ENCODE assay signal across 8 cellular contexts in genomic region chr4:41257257-41257900, GRCh38. TPM values are rescaled to one million over a fixed set of nuclear protein-coding genes. Genes with fewer than 3 reads are reported as not detected.
DNase-seq lines count a peak whose midpoint lies in the region; ATAC-seq, FAIRE-seq and TF ChIP-seq lines count a peak whose summit lies in the region.

No MANE protein-coding gene starts in this region.

- H3K79me2 ChIP-seq in GM12878 (ENCODE audit: control insufficient read depth, insufficient read depth, low read length), result no peaks in the 10 kb centered on the region

- H3K27me3 ChIP-seq in GM12878 (replicated peaks in 1 of 2; ENCODE audit: control insufficient read depth in 2 of 2, insufficient read depth in 2 of 2, low read length in 1 of 2) (peaks cover 1 to 11% of the 10 kb centered on the region in 2 experiments), gastrocnemius medialis (peaks cover 20 to 29% (median 21%) of the 10 kb centered on the region in 3 donors)

- BruUV-seq in GM12878 (replicated peaks; lab: Mats Ljungman, UMichigan), result no TSS peak

- peak overlapping the region; percentile 62 for H3K4me3 Mint-ChIP-seq in activated CD4-positive, alpha-beta memory T cell treated with anti-CD3 and anti-CD28 coated beads for 36 hours
- no peak overlapping the region for H3K4me3 Mint-ChIP-seq in activated CD4-positive, alpha-beta memory T cell treated with anti-CD3 and anti-CD28 coated beads, Interleukin-2, amount 10 ng/mL, durations not matched to agents 7 days and 5 days

- RAD21 ChIA-PET in GM12878 (lab: Charles Lee; ENCODE audit: unreplicated experiment), result no interaction called here

- H3K27ac ChIP-seq in GM12878 (ENCODE audit: control insufficient read depth, insufficient read depth), result no peak overlapping the region
- H3K27ac ChIP-seq in gastrocnemius medialis, result no peak overlapping the region

- H3K9me3 Mint-ChIP-seq in activated CD4-positive, alpha-beta memory T cell treated with anti-CD3 and anti-CD28 coated beads for 36 hours, result no peaks in the 10 kb centered on the region
- no peaks in the 10 kb centered on the region for H3K9me3 Mint-ChIP-seq in activated CD4-positive, alpha-beta memory T cell treated with anti-CD3 and anti-CD28 coated beads, Interleukin-2, amount 10 ng/mL, durations not matched to agents 7 days and 5 days

- no peaks in the 10 kb centered on the region for H4K20me1 ChIP-seq in GM12878 (ENCODE audit: control insufficient read depth, insufficient read depth)

- in situ Hi-C loops in GM12878 (cut with MboI), result no loop called here
- in situ Hi-C loops in gastrocnemius medialis (cut with MboI; ENCODE audit: low sequenced_read_pairs in 4 of 4), result no loop called here

- no peak for TF ChIP-seq EP300 in GM12878 (IDR thresholded peaks at IDR 0.05; ENCODE audit: borderline replicate concordance in 1 of 2, control insufficient read depth in 1 of 2, low read depth in 2 of 2, low read length in 2 of 2)

- H3K36me3 ChIP-seq in GM12878 (ENCODE audit: control insufficient read depth in 2 of 2, insufficient read depth in 2 of 2, low read length in 1 of 2) (no peaks in the 10 kb centered on the region), gastrocnemius medialis (no peaks in the 10 kb centered on the region)

- TF ChIP-seq CTCF in GM12878 (IDR thresholded peaks at IDR 0.05 in 2 of 3, conservative IDR thresholded peaks at IDR 0.05 in 1 of 3; ENCODE audit: control insufficient read depth in 2 of 3, extremely low read depth in 1 of 3, insufficient read depth in 1 of 3, low read depth in 3 of 3, low read length in 3 of 3) (no peak), gastrocnemius medialis (IDR thresholded peaks at IDR 0.05 in 4 of 5, conservative IDR thresholded peaks at IDR 0.05 in 1 of 5) (no peak)

- peaks cover 10% of the 10 kb centered on the region for H3K4me1 Mint-ChIP-seq in activated CD4-positive, alpha-beta memory T cell treated with anti-CD3 and anti-CD28 coated beads for 36 hours (ENCODE audit: low read depth)
- peaks cover 6% of the 10 kb centered on the region for H3K4me1 Mint-ChIP-seq in activated CD4-positive, alpha-beta memory T cell treated with anti-CD3 and anti-CD28 coated beads, Interleukin-2, amount 10 ng/mL, durations not matched to agents 7 days and 5 days

- SMC1A ChIA-PET in GM12878 (lab: Charles Lee; ENCODE audit: uncharacterized antibody, unreplicated experiment), result no interaction called here

- peaks cover 3% of the 10 kb centered on the region; the same call in 1 of the 2 replicates for H3K4me1 ChIP-seq in GM12878 (ENCODE audit: control insufficient read depth, insufficient read depth, low read length)
- peaks cover 5 to 9% of the 10 kb centered on the region in 2 donors for H3K4me1 ChIP-seq in gastrocnemius medialis

- POLR2A ChIA-PET in activated CD4-positive, alpha-beta memory T cell treated with anti-CD3 and anti-CD28 coated beads for 36 hours (lab: Charles Lee), result interaction anchor here (0.5 kb wide), 1 partner anchor 1050 kb away, joined by 3 read pairs; no protein-coding TSS in a partner anchor
- POLR2A ChIA-PET in activated CD4-positive, alpha-beta memory T cell treated with anti-CD3 and anti-CD28 coated beads, Interleukin-2, amount 10 ng/mL, durations not matched to agents 7 days and 5 days (lab: Charles Lee), result no interaction called here
- POLR2A ChIA-PET in GM12878 (lab: Charles Lee), result interaction anchor here (0.5 kb wide), 1 partner anchor 19 kb away, joined by 4 read pairs; no protein-coding TSS in a partner anchor

- CTCF ChIA-PET in activated CD4-positive, alpha-beta memory T cell treated with anti-CD3 and anti-CD28 coated beads for 36 hours (lab: Charles Lee), result interaction anchor here (1.7 kb wide), 1 partner anchor 404 kb away, joined by 4 read pairs; no protein-coding TSS in a partner anchor
- CTCF ChIA-PET in activated CD4-positive, alpha-beta memory T cell treated with anti-CD3 and anti-CD28 coated beads, Interleukin-2, amount 10 ng/mL, durations not matched to agents 7 days and 5 days (lab: Charles Lee), result interaction anchor here (1.3 kb wide), 1 partner anchor 24 kb away, joined by 4 read pairs; no protein-coding TSS in a partner anchor
- CTCF ChIA-PET in GM12878 (lab: Yijun Ruan, JAX), result interaction anchor here (1.3 to 3.1 kb wide), 2 partner anchors 23 to 329 kb away, joined by 3 to 22 read pairs; no protein-coding TSS in a partner anchor

- no peak for FAIRE-seq in GM12878 (lab: Jason Lieb, UNC)

- WGBS in GM12878 (ENCODE audit: insufficient coverage, insufficient replicate concordance, low lambda C conversion rate, missing lambda C conversion rate), result 1% methylated on average over 44 of the region's 69 CpGs

- intact Hi-C loops in activated CD4-positive, alpha-beta memory T cell treated with anti-CD3 and anti-CD28 coated beads for 36 hours (cut with micrococcal nuclease), result no loop called here
- intact Hi-C loops in GM12878 (cut with micrococcal nuclease; ENCODE audit: unreplicated experiment), result no loop called here
- intact Hi-C loops in gastrocnemius medialis (cut with DNase I; ENCODE audit: low total_unique reads), result no loop called here

- peak overlapping the region; percentile 67 for H3K4me3 ChIP-seq in GM12878
- peak overlapping the region; percentile 96 for H3K4me3 ChIP-seq in iPS-11a (ENCODE audit: low read depth, low read length)
- peak overlapping the region; percentile 46 to 71 (median 52) for H3K4me3 ChIP-seq in gastrocnemius medialis

- peak; percentile 77 for ATAC-seq in HG03045 (IDR thresholded peaks at IDR 0.05; ENCODE audit: unreplicated experiment)
- ATAC-seq in GM12878, result peak; percentile 63
- peak; percentile 56 to 74 for ATAC-seq in gastrocnemius medialis
- ATAC-seq in HG02840 (IDR thresholded peaks at IDR 0.05; ENCODE audit: low FRiP score, unreplicated experiment), result no peak

- TF ChIP-seq POLR2A in GM12878 (IDR thresholded peaks at IDR 0.05; ENCODE audit: low read depth, low read length) (no peak; the same call in 1 of the 2 replicates), gastrocnemius medialis (IDR thresholded peaks at IDR 0.05) (no peak)

- H3K36me3 Mint-ChIP-seq in activated CD4-positive, alpha-beta memory T cell treated with anti-CD3 and anti-CD28 coated beads for 36 hours, result no peaks in the 10 kb centered on the region
- no peaks in the 10 kb centered on the region for H3K36me3 Mint-ChIP-seq in activated CD4-positive, alpha-beta memory T cell treated with anti-CD3 and anti-CD28 coated beads, Interleukin-2, amount 10 ng/mL, durations not matched to agents 7 days and 5 days (ENCODE audit: low read depth)

- peak overlapping the region; percentile 68 for H2AFZ ChIP-seq in GM12878 (ENCODE audit: control insufficient read depth, low read depth, low read length)

- peak overlapping the region; percentile 58; the same call in 1 of the 2 replicates for H3K9ac ChIP-seq in GM12878 (ENCODE audit: control insufficient read depth, insufficient read depth, low read length)

- H3K27ac Mint-ChIP-seq in activated CD4-positive, alpha-beta memory T cell treated with anti-CD3 and anti-CD28 coated beads for 36 hours, result no peak overlapping the region
- H3K27ac Mint-ChIP-seq in activated CD4-positive, alpha-beta memory T cell treated with anti-CD3 and anti-CD28 coated beads, Interleukin-2, amount 10 ng/mL, durations not matched to agents 7 days and 5 days, result no peak overlapping the region

- TF ChIP-seq RAD21 in GM12878 (IDR thresholded peaks at IDR 0.05; ENCODE audit: insufficient read depth, low read depth, low read length), result no peak

- no peaks in the 10 kb centered on the region for H3K9me3 ChIP-seq in GM12878 (replicated peaks; ENCODE audit: control insufficient read depth, insufficient read depth, low read length)
- H3K9me3 ChIP-seq in gastrocnemius medialis, result no peaks in the 10 kb centered on the region

- peak overlapping the region; percentile 52 for H3K4me2 ChIP-seq in GM12878 (ENCODE audit: control insufficient read depth, insufficient read depth)

- peaks cover 35% of the 10 kb centered on the region for H3K27me3 Mint-ChIP-seq in activated CD4-positive, alpha-beta memory T cell treated with anti-CD3 and anti-CD28 coated beads for 36 hours
- H3K27me3 Mint-ChIP-seq in activated CD4-positive, alpha-beta memory T cell treated with anti-CD3 and anti-CD28 coated beads, Interleukin-2, amount 10 ng/mL, durations not matched to agents 7 days and 5 days, result peaks cover 36% of the 10 kb centered on the region

- DNase-seq in activated CD4-positive, alpha-beta memory T cell treated with anti-CD3 and anti-CD28 coated beads for 36 hours, result peak; percentile 46
- no peak for DNase-seq in activated CD4-positive, alpha-beta memory T cell treated with anti-CD3 and anti-CD28 coated beads, Interleukin-2, amount 10 ng/mL, durations not matched to agents 7 days and 5 days
- peak; percentile 95 for DNase-seq in NCI-H748 (lab: John Stamatoyannopoulos, UW; ENCODE audit: unreplicated experiment)
- no peak for DNase-seq in GM12878 (ENCODE audit: low read depth, low spot score)
- peak; percentile 2 to 26 for DNase-seq in gastrocnemius medialis

RNA-seq across cellular contexts. Expression of gene UCHL1, which starts 0.7 kb away (rescaled TPM):
- 1 to 10 TPM in 1 of 2 experiments, under 1 TPM in 1; 0.99 to 1.1 TPM for total RNA-seq in activated CD4-positive, alpha-beta memory T cell treated with anti-CD3 and anti-CD28 coated beads for 36 hours
- total RNA-seq in activated CD4-positive, alpha-beta memory T cell treated with anti-CD3 and anti-CD28 coated beads, Interleukin-2, amount 10 ng/mL, durations not matched to agents 7 days and 5 days, result not detected
- total RNA-seq in GM12878 (2013; cell fraction: nucleolus; rRNA removed), result not detected in 2 replicates
- total RNA-seq in GM12878 (2014; rRNA removed) (138 and 149 TPM in 2 replicates), GM12878 (2014; rRNA removed; fragmentation: Illumina TruSeq; extraction: Trizol) (104 and 111 TPM in 2 replicates), GM12878 (2021) (102 and 107 TPM in 2 replicates), gastrocnemius medialis (100 to 1,000 TPM in 2 of 4 donors, 10 to 100 TPM in 2; 24.8 to 176 (median 71.0) TPM)
- 49.9 TPM for polyA plus RNA-seq in GM12878 (2011; ENCODE audit: low read depth)
- polyA plus RNA-seq in GM12878 (2011; rRNA removed) (0.14 and 0.29 TPM in 2 replicates), GM12878 (2014; fragmentation: Illumina TruSeq; extraction: Trizol) (130 and 178 TPM in 2 replicates), GM12878 (2014; fragmentation: Nextera tagmentation; extraction: Ambion mirVana) (10 to 100 TPM; 41.2 to 84.3 TPM), GM12878 (2014; rRNA removed) (142 and 153 TPM in 2 replicates), GM12878 (2016; fragmentation: Nextera tagmentation; extraction: Ambion mirVana) (100 to 1,000 TPM; 169 to 175 TPM)
- 0.40 and 0.55 TPM in 2 replicates for polyA plus RNA-seq in GM12878 (2011; cell fraction: cytosol; rRNA removed)
- 0.29 and 0.37 TPM in 2 replicates for polyA plus RNA-seq in GM12878 (2011; cell fraction: nucleus; rRNA removed)
- 31.9 and 46.9 TPM in 2 replicates for polyA plus RNA-seq in GM12878 (2012)
- polyA minus RNA-seq in GM12878 (2011; rRNA and poly(A)+ RNA removed), result not detected in 2 replicates
- polyA minus RNA-seq in GM12878 (2011; cell fraction: cytosol; rRNA and poly(A)+ RNA removed), result not detected in 2 replicates
- not detected in 2 replicates for polyA minus RNA-seq in GM12878 (2011; cell fraction: nucleus; rRNA and poly(A)+ RNA removed)

RNA-seq across cellular contexts. Expression of gene APBB2, which starts 43.0 kb away (rescaled TPM):
- 1 to 10 TPM; 1.5 to 1.7 TPM for total RNA-seq in activated CD4-positive, alpha-beta memory T cell treated with anti-CD3 and anti-CD28 coated beads for 36 hours
- total RNA-seq in activated CD4-positive, alpha-beta memory T cell treated with anti-CD3 and anti-CD28 coated beads, Interleukin-2, amount 10 ng/mL, durations not matched to agents 7 days and 5 days, result 1 to 10 TPM in 1 of 2 experiments, under 1 TPM in 1; 0.75 to 1.3 TPM
- total RNA-seq in GM12878 (2013; cell fraction: nucleolus; rRNA removed), result 108 and 115 TPM in 2 replicates
- total RNA-seq in GM12878 (2014; rRNA removed) (22.2 and 23.1 TPM in 2 replicates), GM12878 (2014; rRNA removed; fragmentation: Illumina TruSeq; extraction: Trizol) (17.5 and 19.7 TPM in 2 replicates), GM12878 (2021) (24.6 and 24.8 TPM in 2 replicates), gastrocnemius medialis (10 to 100 TPM; 14.3 to 20.5 (median 14.5) TPM)
- polyA plus RNA-seq in GM12878 (2011; ENCODE audit: low read depth), result 4.4 TPM
- polyA plus RNA-seq in GM12878 (2011; rRNA removed) (12.1 and 18.8 TPM in 2 replicates), GM12878 (2014; fragmentation: Illumina TruSeq; extraction: Trizol) (19.8 and 23.3 TPM in 2 replicates), GM12878 (2014; fragmentation: Nextera tagmentation; extraction: Ambion mirVana) (1 to 10 TPM; 2.7 to 3.1 TPM), GM12878 (2014; rRNA removed) (10.6 and 12.5 TPM in 2 replicates), GM12878 (2016; fragmentation: Nextera tagmentation; extraction: Ambion mirVana) (10 to 100 TPM; 15.9 to 19.3 TPM)
- 15.4 and 20.5 TPM in 2 replicates for polyA plus RNA-seq in GM12878 (2011; cell fraction: cytosol; rRNA removed)
- polyA plus RNA-seq in GM12878 (2011; cell fraction: nucleus; rRNA removed), result 18.9 and 19.3 TPM in 2 replicates
- 7.5 and 9.0 TPM in 2 replicates for polyA plus RNA-seq in GM12878 (2012)
- 43.5 and 47.3 TPM in 2 replicates for polyA minus RNA-seq in GM12878 (2011; rRNA and poly(A)+ RNA removed)
- 10.4 and 13.5 TPM in 2 replicates for polyA minus RNA-seq in GM12878 (2011; cell fraction: cytosol; rRNA and poly(A)+ RNA removed)
- 31.8 and 43.5 TPM in 2 replicates for polyA minus RNA-seq in GM12878 (2011; cell fraction: nucleus; rRNA and poly(A)+ RNA removed)

Comparison
In these comparisons a context has a peak if more than half of its experiments do, and no peak if none do; other contexts are left out.
1. DNase-seq: peak in activated CD4-positive, alpha-beta memory T cell treated with anti-CD3 and anti-CD28 coated beads for 36 hours (single experiment), NCI-H748 (single experiment) and gastrocnemius medialis (2 of 2); none in activated CD4-positive, alpha-beta memory T cell treated with anti-CD3 and anti-CD28 coated beads, Interleukin-2, amount 10 ng/mL, durations not matched to agents 7 days and 5 days (single experiment) and GM12878 (single experiment).
2. RNA of gene APBB2, which starts 43.0 kb away (total RNA-seq): 17.5 to 115 TPM in GM12878 and 14.3 to 20.5 TPM in gastrocnemius medialis; 1.5 to 1.7 TPM in activated CD4-positive, alpha-beta memory T cell treated with anti-CD3 and anti-CD28 coated beads for 36 hours and 0.75 to 1.3 TPM in activated CD4-positive, alpha-beta memory T cell treated with anti-CD3 and anti-CD28 coated beads, Interleukin-2, amount 10 ng/mL, durations not matched to agents 7 days and 5 days; every median in the first group is over 4 times any median in the second.
3. Peak in every context shown above with its lines, with median percentiles within 50 percentile points of each other: H3K4me3 ChIP-seq.